In the genomic region with DNA sequence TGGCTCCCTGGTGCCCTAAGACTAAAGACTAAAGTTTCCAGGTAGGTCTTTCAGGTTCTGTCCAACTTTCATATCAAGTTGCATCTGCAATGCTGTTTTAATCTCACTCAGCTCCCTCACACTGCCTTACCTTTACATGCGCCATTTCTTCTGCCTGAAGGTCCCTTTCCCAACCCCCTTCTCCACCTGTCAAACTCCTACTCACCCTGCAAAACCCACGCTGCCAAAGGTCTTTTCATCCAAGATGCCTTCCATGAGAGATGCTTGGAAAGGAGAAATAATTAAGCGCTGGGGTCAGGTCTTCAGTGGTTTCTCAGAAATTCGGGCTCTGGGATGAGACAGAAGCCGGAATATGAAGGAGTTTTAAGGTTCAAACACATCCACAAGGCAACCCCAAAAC, we compare ENCODE assay signal across 28 cellular contexts.
"Had no signal": no experiment of that assay in that cellular context is flagged by ENCODE, and none has a peak within 500 bp of the region (broad histone marks: within the 10 kb centered on the region; RNA-seq: fewer than 3 reads in every experiment).

No MANE protein-coding gene starts in this region.

- H3K27ac ChIP-seq: stomach, suprapubic skin, testis, thoracic aorta, thyroid gland, tibial artery, tibial nerve, transverse colon, upper lobe of left lung, upper lobe of right lung, uterus, vagina had no signal

- H3K27me3 ChIP-seq: stomach, suprapubic skin, testis, thyroid gland, tibial artery, tibial nerve, transverse colon, upper lobe of left lung, upper lobe of right lung, uterus, vagina had no signal

- H3K4me3 Mint-ChIP-seq: stimulated activated effector memory CD8-positive, alpha-beta T cell treated with anti-CD3 and anti-CD28 coated beads, Interleukin-12 subunit alpha, Interleukin-12 subunit beta, amount 100 ng/mL, for 72 hours; stimulated activated memory B cell treated with anti-CD40 and anti-IgM and Interleukin-4, amounts not matched to agents 10 μg/mL and 1 μg/mL and 100 μg/mL, for 72 hours; stimulated activated naive B cell treated with anti-CD40 and anti-IgM and Interleukin-4, amounts not matched to agents 10 μg/mL and 1 μg/mL and 100 μg/mL, for 72 hours; stimulated activated naive CD8-positive, alpha-beta T cell treated with anti-CD3 and anti-CD28 coated beads, Interleukin-15, amount 100 ng/mL, for 72 hours; stimulated activated naive CD8-positive, alpha-beta T cell treated with anti-CD3 and anti-CD28 coated beads, Interleukin-15, Interleukin-2, amounts not matched to agents 100 ng/mL and 50 ng/mL, for 24 hours; type B pancreatic cell had no signal

- H3K36me3 ChIP-seq: stomach, suprapubic skin, thoracic aorta, thyroid gland, tibial artery, tibial nerve, transverse colon, upper lobe of left lung, upper lobe of right lung, uterus, vagina had no signal

- ATAC-seq: stimulated activated effector memory CD8-positive, alpha-beta T cell treated with anti-CD3 and anti-CD28 coated beads, Interleukin-12 subunit alpha, Interleukin-12 subunit beta, amount 100 ng/mL, for 72 hours; stimulated activated memory B cell treated with anti-CD40 and anti-IgM and Interleukin-4, amounts not matched to agents 10 μg/mL and 1 μg/mL and 100 μg/mL, for 72 hours; stimulated activated naive B cell treated with anti-CD40 and anti-IgM and Interleukin-4, amounts not matched to agents 10 μg/mL and 1 μg/mL and 100 μg/mL, for 72 hours; stimulated activated naive CD8-positive, alpha-beta T cell treated with anti-CD3 and anti-CD28 coated beads, Interleukin-15, amount 100 ng/mL, for 72 hours; stimulated activated naive CD8-positive, alpha-beta T cell treated with anti-CD3 and anti-CD28 coated beads, Interleukin-15, Interleukin-2, amounts not matched to agents 100 U/mL and 50 U/mL, for 24 hours; upper lobe of right lung had no signal

- H3K36me3 Mint-ChIP-seq: stimulated activated effector memory CD8-positive, alpha-beta T cell treated with anti-CD3 and anti-CD28 coated beads, Interleukin-12 subunit alpha, Interleukin-12 subunit beta, amount 100 ng/mL, for 72 hours; stimulated activated memory B cell treated with anti-CD40 and anti-IgM and Interleukin-4, amounts not matched to agents 10 μg/mL and 1 μg/mL and 100 μg/mL, for 72 hours; stimulated activated naive B cell treated with anti-CD40 and anti-IgM and Interleukin-4, amounts not matched to agents 10 μg/mL and 1 μg/mL and 100 μg/mL, for 72 hours; type B pancreatic cell had no signal

- H3K4me3 ChIP-seq: stomach, suprapubic skin, testis, thoracic aorta, thyroid gland, tibial artery, tibial nerve, transverse colon, upper lobe of left lung, upper lobe of right lung, uterus, vagina had no signal

- H3K4me1 Mint-ChIP-seq: stimulated activated memory B cell treated with anti-CD40 and anti-IgM and Interleukin-4, amounts not matched to agents 10 μg/mL and 1 μg/mL and 100 μg/mL, for 72 hours; stimulated activated naive B cell treated with anti-CD40 and anti-IgM and Interleukin-4, amounts not matched to agents 10 μg/mL and 1 μg/mL and 100 μg/mL, for 72 hours had no signal

- H3K9me3 ChIP-seq: suprapubic skin, testis, thoracic aorta, thyroid gland, transverse colon, upper lobe of right lung, uterus, vagina had no signal

- DNase-seq: stimulated activated CD4-positive, alpha-beta T cell treated with anti-CD3 and anti-CD28 coated beads, Interleukin-2, amount 100 ng/mL, for 48 hours; stimulated activated CD4-positive, alpha-beta T cell treated with anti-CD3 and anti-CD28 coated beads, Interleukin-4, amount 100 ng/mL, for 1 hour; stimulated activated CD4-positive, alpha-beta T cell treated with anti-CD3 and anti-CD28 coated beads, Interleukin-4, amount 100 ng/mL, for 24 hours; stimulated activated CD4-positive, alpha-beta T cell treated with anti-CD3 and anti-CD28 coated beads, Interleukin-4, amount 100 ng/mL, for 4 hours; stimulated activated CD8-positive, alpha-beta memory T cell treated with anti-CD3 and anti-CD28 coated beads, Interleukin-4, amount 100 ng/mL, for 48 hours; stimulated activated naive B cell treated with anti-CD40 and anti-IgM and Interleukin-4, amounts not matched to agents 10 μg/mL and 1 μg/mL and 100 μg/mL, for 72 hours; stimulated activated naive CD4-positive, alpha-beta T cell; stimulated activated naive CD4-positive, alpha-beta T cell treated with Interleukin-2 at 50 U/mL for 16 hours; stimulated activated naive CD8-positive, alpha-beta T cell treated with anti-CD3 and anti-CD28 coated beads, Interleukin-15, amount 100 ng/mL, for 72 hours; stimulated activated naive CD8-positive, alpha-beta T cell treated with anti-CD3 and anti-CD28 coated beads, Interleukin-15, Interleukin-2, amounts not matched to agents 100 U/mL and 50 U/mL, for 24 hours; stomach; substantia nigra; testis; thyroid gland; tibial artery; transverse colon; trophoblast cell; upper lobe of left lung; upper lobe of right lung; uterus had no signal

- H3K4me1 ChIP-seq: stomach, suprapubic skin, testis, thyroid gland, tibial artery, tibial nerve, transverse colon, upper lobe of left lung, upper lobe of right lung, uterus, vagina had no signal

- H3K27ac Mint-ChIP-seq: stimulated activated effector memory CD8-positive, alpha-beta T cell treated with anti-CD3 and anti-CD28 coated beads, Interleukin-12 subunit alpha, Interleukin-12 subunit beta, amount 100 ng/mL, for 72 hours; stimulated activated memory B cell treated with anti-CD40 and anti-IgM and Interleukin-4, amounts not matched to agents 10 μg/mL and 1 μg/mL and 100 μg/mL, for 72 hours; stimulated activated naive B cell treated with anti-CD40 and anti-IgM and Interleukin-4, amounts not matched to agents 10 μg/mL and 1 μg/mL and 100 μg/mL, for 72 hours; stimulated activated naive CD8-positive, alpha-beta T cell treated with anti-CD3 and anti-CD28 coated beads, Interleukin-15, Interleukin-2, amounts not matched to agents 100 ng/mL and 50 ng/mL, for 24 hours; type B pancreatic cell had no signal

- H3K9me3 Mint-ChIP-seq: stimulated activated effector memory CD8-positive, alpha-beta T cell treated with anti-CD3 and anti-CD28 coated beads, Interleukin-12 subunit alpha, Interleukin-12 subunit beta, amount 100 ng/mL, for 72 hours; stimulated activated naive CD8-positive, alpha-beta T cell treated with anti-CD3 and anti-CD28 coated beads, Interleukin-15, amount 100 ng/mL, for 72 hours; stimulated activated naive CD8-positive, alpha-beta T cell treated with anti-CD3 and anti-CD28 coated beads, Interleukin-15, Interleukin-2, amounts not matched to agents 100 ng/mL and 50 ng/mL, for 24 hours; type B pancreatic cell had no signal
